28 cellular contexts compared by ENCODE assay signal in the genomic region with DNA sequence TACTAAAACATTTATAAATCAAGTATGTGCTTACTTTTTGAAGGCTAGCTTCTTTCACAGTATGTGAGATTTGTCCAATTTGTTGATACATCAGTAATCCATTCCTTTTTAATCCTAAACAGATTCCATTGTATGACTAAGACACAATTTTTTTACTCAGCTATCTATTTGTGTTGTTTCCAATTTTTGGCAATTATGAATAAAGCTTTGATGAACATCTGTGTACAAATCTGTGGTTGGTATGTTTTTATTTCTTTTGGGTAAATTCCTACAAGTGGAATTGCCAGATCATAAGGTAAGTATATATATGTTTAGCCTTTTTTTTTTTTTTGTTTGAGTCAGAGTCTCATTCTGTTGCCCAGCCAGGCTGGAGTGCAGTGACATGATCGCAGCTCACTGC. TPM values are rescaled to one million over a fixed set of nuclear protein-coding genes. Genes with fewer than 3 reads are reported as not detected.
"Had no signal": no experiment of that assay in that cellular context is flagged by ENCODE, and none has a peak within 500 bp of the region (broad histone marks: within the 10 kb centered on the region; RNA-seq: fewer than 3 reads in every experiment).

No MANE protein-coding gene starts in this region.

- H3K9me3 ChIP-seq: MG63, SJSA1 had no signal

- DNase-seq: activated CD4-positive, alpha-beta T cell treated with anti-CD3 and anti-CD28 coated beads for 36 hours; activated CD4-positive, alpha-beta T cell treated with anti-CD3 and anti-CD28 coated beads, Interleukin-2, amount 10 ng/mL, durations not matched to agents 7 days and 5 days; activated CD4-positive, alpha-beta T cell treated with anti-CD3 and anti-CD28 coated beads, Interleukin-2, amount 50 U/mL, for 48 hours; activated CD8-positive, alpha-beta T cell treated with anti-CD3 and anti-CD28 coated beads, Interleukin-2, amount 10 ng/mL, durations not matched to agents 7 days and 5 days; activated gamma-delta T cell treated with Interleukin-2 at 50 U/mL for 16 hours; activated naive CD4-positive, alpha-beta T cell treated with anti-CD3 and anti-CD28 coated beads for 36 hours; activated naive CD8-positive, alpha-beta T cell treated with anti-CD3 and anti-CD28 coated beads, Interleukin-2, amount 50 U/mL, for 24 hours; activated T-cell treated with anti-CD3 and anti-CD28 coated beads, Interleukin-2, amount 50 U/mL, for 24 hours; amniotic stem cell; aorta; Karpas-422; MG63; NCI-H1048; NCI-H1105 treated with DMSO at 0.1 percent for 48 hours; NCI-H1436; NCI-H1694; NCI-H1930; NCI-H2081 treated with DMSO at 0.1 percent for 48 hours; NCI-H226; NCI-H446 treated with DMSO at 0.1 percent for 48 hours; NCI-H524; SHP77 treated with DMSO at 0.1 percent for 48 hours; SK-N-SH had no signal

- H3K4me2 ChIP-seq: SK-N-SH had no signal

- H3K9ac ChIP-seq: SK-N-SH had no signal

- H3K27ac ChIP-seq: SJSA1 had no signal

- H3K4me1 ChIP-seq: SJSA1 had no signal

- H3K4me3 ChIP-seq: MG63, SJSA1 had no signal

- H3K36me3 ChIP-seq: MG63, SJSA1 had no signal

- H3K9me2 ChIP-seq: SK-N-SH had no signal

- ATAC-seq: activated CD4-positive, alpha-beta T cell treated with anti-CD3 and anti-CD28 coated beads for 36 hours; activated CD4-positive, CD25-positive, alpha-beta regulatory T cell treated with anti-CD3 and anti-CD28 coated beads, Interleukin-2, amount 50 U/mL, for 24 hours; activated CD8-positive, alpha-beta T cell treated with anti-CD3 and anti-CD28 coated beads, Interleukin-2, amount 10 ng/mL, durations not matched to agents 7 days and 5 days; activated naive CD8-positive, alpha-beta T cell treated with anti-CD3 and anti-CD28 coated beads, Interleukin-2, amount 50 U/mL, for 24 hours; Panc1; WTC11 had no signal

RNA-seq across cellular contexts. Expression of a gene that starts 56.2 kb away (rescaled TPM):
- total RNA-seq: activated CD4-positive, alpha-beta T cell treated with anti-CD3 and anti-CD28 coated beads for 36 hours; activated CD4-positive, alpha-beta T cell treated with anti-CD3 and anti-CD28 coated beads, Interleukin-2, amount 10 ng/mL, durations not matched to agents 7 days and 5 days; activated CD8-positive, alpha-beta T cell treated with anti-CD3 and anti-CD28 coated beads, Interleukin-2, amount 10 ng/mL, durations not matched to agents 7 days and 5 days; activated naive CD4-positive, alpha-beta T cell treated with anti-CD3 and anti-CD28 coated beads for 36 hours; activated T-helper 1 cell treated with anti-CD3 and anti-CD28 coated beads, Interleukin-12 subunit alpha, Interleukin-12 subunit beta, Interleukin-2, Interleukin-4 antibody, amounts not matched to agents 30 ng/mL and 10 ng/mL and 1 ng/mL, durations not matched to agents 14 hours and 24 hours and 36 hours had no signal
